8 cellular contexts compared by ENCODE assay signal in the genomic region with DNA sequence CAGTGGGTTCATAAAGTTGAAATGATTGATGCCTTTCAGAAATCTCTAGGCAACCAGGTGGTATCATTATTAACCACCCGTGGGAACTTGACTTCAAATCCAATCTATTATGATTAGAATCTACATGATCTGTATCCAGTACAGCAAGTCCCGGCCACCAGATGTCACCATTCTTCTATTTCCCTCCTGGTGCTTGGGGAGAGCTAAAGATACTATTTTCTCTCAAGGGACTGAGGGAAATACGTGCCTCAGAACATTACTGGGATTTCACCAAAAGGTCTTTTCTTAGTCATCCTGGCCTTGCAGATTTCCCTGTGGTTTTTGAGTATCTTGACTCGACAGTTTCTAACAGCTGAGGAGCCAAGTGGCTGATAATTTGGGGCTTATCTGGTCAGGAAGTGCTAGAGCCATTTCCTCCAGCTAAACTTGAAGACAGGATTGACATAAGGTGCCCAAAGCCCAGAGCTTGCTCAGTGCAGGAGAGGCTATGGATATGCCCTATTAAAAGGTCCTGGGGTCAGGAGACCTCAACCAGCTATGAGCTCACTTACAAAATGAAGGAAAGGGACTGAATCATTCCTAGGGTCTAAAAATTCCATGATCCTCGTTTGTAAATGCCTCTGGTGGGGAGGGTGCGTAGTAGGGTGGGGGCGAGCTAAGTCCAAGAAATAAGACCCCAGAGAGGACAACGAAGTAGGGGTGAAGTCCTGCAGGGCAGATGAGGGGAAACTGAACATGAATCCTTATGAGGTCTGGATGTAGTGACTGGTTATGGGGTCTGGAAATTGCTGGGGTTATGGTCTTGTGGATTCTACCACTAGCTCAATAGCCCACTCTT.
DNase-seq lines count a peak whose midpoint lies in the region; ATAC-seq and TF ChIP-seq lines count a peak whose summit lies in the region.

No MANE protein-coding gene starts in this region.

- no peaks in the 10 kb centered on the region for H3K27me3 ChIP-seq in SU-DHL-6 (ENCODE audit: low read length)

- H3K9me2 ChIP-seq in SU-DHL-6 (replicated peaks; ENCODE audit: insufficient read depth, low read length) = no peaks in the 10 kb centered on the region

- intact Hi-C loops in cardiac septum (cut with DNase I) = loop anchor here (2.0 to 5.0 kb wide), 5 partner anchors 126 to 799 kb away; a partner anchor contains a TSS

- no peak overlapping the region for H2AFZ ChIP-seq in SU-DHL-6 (ENCODE audit: low read depth, low read length, severe bottlenecking)

- peaks cover 20% of the 10 kb centered on the region for H3K79me2 ChIP-seq in SU-DHL-6 (ENCODE audit: insufficient read depth, low read length)

- peak; percentile 81 for DNase-seq in NCI-H1105 (lab: John Stamatoyannopoulos, UW)
- DNase-seq in activated naive CD8-positive, alpha-beta T cell treated with anti-CD3 and anti-CD28 coated beads, Interleukin-2, amount 50 U/mL, for 16 hours (ENCODE audit: low read depth, low spot score) = peak; percentile 70
- peak; percentile 89 for DNase-seq in cardiac septum (ENCODE audit: low spot score)
- peak; percentile 90 for DNase-seq in putamen (ENCODE audit: low spot score)

- no peak overlapping the region for H3K27ac ChIP-seq in SU-DHL-6 (ENCODE audit: low read depth, low read length)

- H3K4me3 ChIP-seq in SU-DHL-6 (ENCODE audit: insufficient read depth, low read length, poor library complexity, severe bottlenecking) = no peak overlapping the region

- no peaks in the 10 kb centered on the region; the same call in 1 of the 2 replicates for H4K20me1 ChIP-seq in SU-DHL-6 (ENCODE audit: low read depth, low read length)

- H3K36me3 ChIP-seq in SU-DHL-6 (ENCODE audit: low read length) = no peaks in the 10 kb centered on the region

- 0 out of 2 replicates have a peak overlapping the region, but pooled peaks have one; percentile 20 for H3K9ac ChIP-seq in SU-DHL-6 (ENCODE audit: low read length)

- TF ChIP-seq CTCF in GM12872 (IDR thresholded peaks at IDR 0.05; ENCODE audit: insufficient read depth, low read depth, low read length) = peak; percentile 69
- TF ChIP-seq CTCF in SU-DHL-6 (IDR thresholded peaks at IDR 0.05; ENCODE audit: insufficient read depth, low read length, poor library complexity, severe bottlenecking) = peak; percentile 80

- ATAC-seq in HG02678 (IDR thresholded peaks at IDR 0.05; ENCODE audit: unreplicated experiment) = peak; percentile 34
- no peak for ATAC-seq in GM19328 (IDR thresholded peaks at IDR 0.05; ENCODE audit: unreplicated experiment)

- H3K4me2 ChIP-seq in SU-DHL-6 (ENCODE audit: low read depth, low read length, poor library complexity, severe bottlenecking) = peak overlapping the region; percentile 76

- H3K9me3 ChIP-seq in SU-DHL-6 (ENCODE audit: insufficient read depth, low read length) = no peaks in the 10 kb centered on the region

- H3F3A ChIP-seq in SU-DHL-6 (ENCODE audit: insufficient read depth) = peaks cover 6% of the 10 kb centered on the region; the same call in 1 of the 2 replicates
